Comparison of ENCODE assay signal across 12 cellular contexts in the genomic region with DNA sequence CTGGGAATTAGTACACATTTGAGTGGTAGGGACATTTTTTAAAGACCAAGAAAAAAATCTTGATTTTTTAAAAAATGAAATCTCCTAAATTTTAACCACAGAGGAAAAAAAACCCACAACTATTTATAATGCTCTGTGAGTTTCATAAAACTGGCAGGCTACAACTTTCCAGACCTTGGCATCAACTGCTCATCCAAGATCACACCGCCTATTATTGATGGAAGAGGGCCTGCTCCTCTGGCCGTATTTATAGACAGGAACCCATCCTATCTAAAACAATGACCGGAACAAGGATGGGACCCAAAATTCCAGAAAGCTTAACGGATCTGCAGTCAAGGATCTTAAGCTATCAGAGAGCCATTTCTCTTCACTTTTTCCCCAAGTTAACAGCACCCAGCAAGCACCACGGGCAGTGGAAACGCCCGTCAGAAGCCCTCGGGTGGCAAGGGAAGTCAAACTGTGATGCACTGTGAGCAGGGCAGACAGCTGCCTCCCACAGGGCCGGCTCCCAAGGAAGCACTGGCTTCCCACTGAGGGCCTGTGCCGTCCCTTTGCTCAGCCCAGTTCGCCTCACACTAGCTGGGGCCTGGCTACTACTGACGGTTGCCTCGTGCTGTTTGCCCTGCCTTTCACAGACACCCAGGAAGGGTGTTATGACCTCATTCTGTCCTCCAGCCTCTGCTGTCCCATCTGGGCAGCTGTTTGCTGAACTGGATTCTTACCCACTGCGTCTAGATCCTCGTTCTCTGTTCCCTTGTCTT.
DNase-seq lines count a peak whose midpoint lies in the region; TF ChIP-seq lines count a peak whose summit lies in the region.
"Had no signal": no experiment of that assay in that cellular context is flagged by ENCODE, and none has a peak within 500 bp of the region (broad histone marks: within the 10 kb centered on the region; RNA-seq: fewer than 3 reads in every experiment).

No MANE protein-coding gene starts in this region.

- peaks cover 50% of the 10 kb centered on the region for H3K4me1 Mint-ChIP-seq in osteocyte (ENCODE audit: unreplicated experiment)

- peaks cover 0 to under 1% of the 10 kb centered on the region in 2 donors for H3K36me3 ChIP-seq in vagina

- no peak overlapping the region for H3K4me3 ChIP-seq in vagina

- DNase-seq in NCI-H146 (lab: John Stamatoyannopoulos, UW) (peak; percentile 2), NCI-H146 treated with DMSO at 0.1 percent for 48 hours (lab: John Stamatoyannopoulos, UW; ENCODE audit: unreplicated experiment) (no peak), head of caudate nucleus (peak; percentile 28 to 85 (median 60)), osteocyte (ENCODE audit: extremely low spot score, unreplicated experiment) (no peak), vagina (ENCODE audit: extremely low spot score in 2 of 2) (no peak), NCI-H2227 (lab: John Stamatoyannopoulos, UW; ENCODE audit: unreplicated experiment) (no peak), NCI-H2227 treated with DMSO at 0.1 percent for 48 hours (lab: John Stamatoyannopoulos, UW) (no peak)
- DNase-seq in activated naive CD4-positive, alpha-beta T cell (lab: John Stamatoyannopoulos, UW), result no peak
- DNase-seq: GDM1, small intestine, T-helper 2 cell had no signal

- no peak for TF ChIP-seq CTCF in osteocyte (IDR thresholded peaks at IDR 0.05)
- TF ChIP-seq CTCF in vagina (IDR thresholded peaks at IDR 0.05), result no peak

- no peaks in the 10 kb centered on the region for H3K9me3 Mint-ChIP-seq in osteocyte (ENCODE audit: unreplicated experiment)

- H3K27ac ChIP-seq in vagina, result peak overlapping the region; percentile 57
- H3K27ac ChIP-seq: 22Rv1 had no signal

- no peaks in the 10 kb centered on the region for H3K9me3 ChIP-seq in vagina

- H3K27me3 ChIP-seq in vagina, result no peaks in the 10 kb centered on the region

- intact Hi-C loops in head of caudate nucleus (cut with DNase I), result no loop called here
- intact Hi-C loops in vagina (cut with DNase I), result no loop called here

- no peaks in the 10 kb centered on the region for H3K4me1 ChIP-seq in vagina

- no peaks in the 10 kb centered on the region for H3K27me3 Mint-ChIP-seq in osteocyte (ENCODE audit: unreplicated experiment)

- no peak for TF ChIP-seq POLR2A in vagina (IDR thresholded peaks at IDR 0.05)

- H3K36me3 Mint-ChIP-seq in osteocyte (ENCODE audit: unreplicated experiment), result peaks cover 9% of the 10 kb centered on the region

- H3K4me3 Mint-ChIP-seq in osteocyte (ENCODE audit: unreplicated experiment), result no peak overlapping the region

- H3K27ac Mint-ChIP-seq in osteocyte (ENCODE audit: unreplicated experiment), result peak overlapping the region; percentile 76

Comparison
In these comparisons a context has a peak if more than half of its experiments do, and no peak if none do; other contexts are left out.
1. DNase-seq: peak in NCI-H146 (single experiment) and head of caudate nucleus (42 of 42); none in NCI-H146 treated with DMSO at 0.1 percent for 48 hours (single experiment), osteocyte (single experiment), vagina (0 of 2), activated naive CD4-positive, alpha-beta T cell (0 of 4), NCI-H2227 (single experiment) and NCI-H2227 treated with DMSO at 0.1 percent for 48 hours (single experiment).